In the genomic region with DNA sequence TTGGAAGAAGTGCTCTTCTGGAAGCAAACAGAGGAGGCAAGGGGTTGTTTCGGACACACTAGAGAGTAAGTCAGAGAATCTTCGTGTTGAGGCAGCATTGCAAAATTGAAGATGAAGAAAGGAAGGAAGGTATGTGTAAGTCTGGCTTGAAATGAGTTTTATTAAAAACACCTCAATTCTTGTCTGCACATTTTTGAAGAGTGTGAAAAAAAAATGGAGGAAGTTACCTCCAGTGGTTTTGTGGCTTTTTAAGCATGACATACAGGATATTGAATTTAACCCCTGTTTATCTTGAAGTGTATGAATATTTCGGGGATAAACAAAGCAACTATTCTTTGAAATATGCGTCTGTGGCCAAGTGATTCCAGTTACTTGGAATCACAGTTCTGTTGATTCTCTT, we compare ENCODE assay signal across 8 cellular contexts.
A peak's percentile ranks its signal among the peaks of the same experiment; 100 is the strongest.
DNase-seq lines count a peak whose midpoint lies in the region; ATAC-seq and TF ChIP-seq lines count a peak whose summit lies in the region.

No MANE protein-coding gene starts in this region.

- peak overlapping the region; percentile 58 to 72 for H3K27ac ChIP-seq in liver (ENCODE audit: low read depth in 1 of 2, low read length in 2 of 2)
- H3K27ac ChIP-seq in right lobe of liver = peak overlapping the region in 1 of 3 donors; percentile 63
- peak overlapping the region; percentile 88 to 92 for H3K27ac ChIP-seq in left lung

- H3K36me3 ChIP-seq in liver (ENCODE audit: control insufficient read depth in 4 of 4, insufficient read depth in 3 of 4, low read depth in 1 of 4, low read length in 3 of 4) = no peaks in the 10 kb centered on the region
- H3K36me3 ChIP-seq in right lobe of liver = no peaks in the 10 kb centered on the region
- H3K36me3 ChIP-seq in left lung = no peaks in the 10 kb centered on the region

- intact Hi-C loops in right lobe of liver (cut with DNase I) = no loop called here
- intact Hi-C loops in activated CD4-positive, alpha-beta memory T cell treated with anti-CD3 and anti-CD28 coated beads for 36 hours (cut with micrococcal nuclease) = loop anchor here (1.0 to 10.0 kb wide), 4 partner anchors 29 to 1004 kb away; no protein-coding TSS in a partner anchor
- intact Hi-C loops in left lung (cut with DNase I) = loop anchor here in 1 of 2 donors (5.0 kb wide), 1 partner anchor 58 kb away; no protein-coding TSS in a partner anchor

- no peak for TF ChIP-seq RAD21 in liver (IDR thresholded peaks at IDR 0.05)

- H3K27ac Mint-ChIP-seq in activated CD4-positive, alpha-beta memory T cell treated with anti-CD3 and anti-CD28 coated beads for 36 hours = peak overlapping the region; percentile 82

- peaks cover 36% of the 10 kb centered on the region for H3K36me3 Mint-ChIP-seq in activated CD4-positive, alpha-beta memory T cell treated with anti-CD3 and anti-CD28 coated beads for 36 hours

- 67% methylated on average over 4 of the region's 4 CpGs for WGBS in liver
- 46% methylated on average over 4 of the region's 4 CpGs for WGBS in right lobe of liver (ENCODE audit: insufficient coverage, low coverage, low lambda C conversion rate, missing lambda C conversion rate)

- no peaks in the 10 kb centered on the region for H3K9me3 ChIP-seq in liver (ENCODE audit: control insufficient read depth in 4 of 4, low read length in 3 of 4)
- H3K9me3 ChIP-seq in right lobe of liver = no peaks in the 10 kb centered on the region
- no peaks in the 10 kb centered on the region for H3K9me3 ChIP-seq in left lung

- DNase-seq in right lobe of liver (no peak), left lung (no peak), nucleus accumbens (lab: John Stamatoyannopoulos, UW) (no peak), SIG-M5 (lab: John Stamatoyannopoulos, UW) (no peak), midbrain (lab: John Stamatoyannopoulos, UW) (no peak)
- DNase-seq in activated CD4-positive, alpha-beta memory T cell treated with anti-CD3 and anti-CD28 coated beads for 36 hours = no peak

- POLR2A ChIA-PET in activated CD4-positive, alpha-beta memory T cell treated with anti-CD3 and anti-CD28 coated beads for 36 hours (lab: Charles Lee) = interaction anchor here (0.7 to 8.9 kb wide), 8 partner anchors 14 to 72 kb away, joined by 3 to 108 read pairs (median 10); no protein-coding TSS in a partner anchor

- no peaks in the 10 kb centered on the region for H3K9me3 Mint-ChIP-seq in activated CD4-positive, alpha-beta memory T cell treated with anti-CD3 and anti-CD28 coated beads for 36 hours

- no peak overlapping the region for H3K4me3 ChIP-seq in liver (ENCODE audit: low read depth in 1 of 3, low read length in 3 of 3)
- no peak overlapping the region for H3K4me3 ChIP-seq in right lobe of liver
- peak overlapping the region in 1 of 2 donors; percentile 58 for H3K4me3 ChIP-seq in left lung

- H3K27me3 Mint-ChIP-seq in activated CD4-positive, alpha-beta memory T cell treated with anti-CD3 and anti-CD28 coated beads for 36 hours = no peaks in the 10 kb centered on the region

- ATAC-seq in right lobe of liver (no peak), left lung (no peak), HG03342 (IDR thresholded peaks at IDR 0.05; ENCODE audit: unreplicated experiment) (no peak)

- H3K9ac ChIP-seq in liver (ENCODE audit: low read depth in 1 of 2, low read length in 2 of 2) = peak overlapping the region in 1 of 2 donors; percentile 7

- H3K4me3 Mint-ChIP-seq in activated CD4-positive, alpha-beta memory T cell treated with anti-CD3 and anti-CD28 coated beads for 36 hours = peak overlapping the region; percentile 47

- TF ChIP-seq CTCF in liver (IDR thresholded peaks at IDR 0.05; ENCODE audit: low read depth, low read length, missing input control) = no peak
- TF ChIP-seq CTCF in right lobe of liver (IDR thresholded peaks at IDR 0.05) = no peak
- TF ChIP-seq CTCF in left lung (IDR thresholded peaks at IDR 0.05) = no peak

- H3K4me1 Mint-ChIP-seq in activated CD4-positive, alpha-beta memory T cell treated with anti-CD3 and anti-CD28 coated beads for 36 hours (ENCODE audit: low read depth) = peaks cover 43% of the 10 kb centered on the region

- H3K27me3 ChIP-seq in liver (ENCODE audit: control insufficient read depth in 4 of 4, insufficient read depth in 4 of 4, low read length in 3 of 4) (no peaks in the 10 kb centered on the region), right lobe of liver (no peaks in the 10 kb centered on the region), left lung (no peaks in the 10 kb centered on the region)

- peaks cover 0 to 4% (median 2%) of the 10 kb centered on the region in 4 donors for H3K4me1 ChIP-seq in liver (ENCODE audit: control insufficient read depth in 4 of 4, insufficient read depth in 4 of 4, low read length in 3 of 4)
- no peaks in the 10 kb centered on the region for H3K4me1 ChIP-seq in right lobe of liver
- peaks cover 24 to 79% of the 10 kb centered on the region in 2 donors for H3K4me1 ChIP-seq in left lung

- no peak for TF ChIP-seq POLR2A in right lobe of liver (IDR thresholded peaks at IDR 0.05)

- CTCF ChIA-PET in activated CD4-positive, alpha-beta memory T cell treated with anti-CD3 and anti-CD28 coated beads for 36 hours (lab: Charles Lee) = interaction anchor here (0.8 to 6.3 kb wide), 5 partner anchors 14 to 115 kb away, joined by 3 to 42 read pairs (median 15); no protein-coding TSS in a partner anchor

TF ChIP-seq in liver, 16 proteins besides CTCF, POLR2A, EP300 and RAD21:
- TF ChIP-seq, protein P1, sequence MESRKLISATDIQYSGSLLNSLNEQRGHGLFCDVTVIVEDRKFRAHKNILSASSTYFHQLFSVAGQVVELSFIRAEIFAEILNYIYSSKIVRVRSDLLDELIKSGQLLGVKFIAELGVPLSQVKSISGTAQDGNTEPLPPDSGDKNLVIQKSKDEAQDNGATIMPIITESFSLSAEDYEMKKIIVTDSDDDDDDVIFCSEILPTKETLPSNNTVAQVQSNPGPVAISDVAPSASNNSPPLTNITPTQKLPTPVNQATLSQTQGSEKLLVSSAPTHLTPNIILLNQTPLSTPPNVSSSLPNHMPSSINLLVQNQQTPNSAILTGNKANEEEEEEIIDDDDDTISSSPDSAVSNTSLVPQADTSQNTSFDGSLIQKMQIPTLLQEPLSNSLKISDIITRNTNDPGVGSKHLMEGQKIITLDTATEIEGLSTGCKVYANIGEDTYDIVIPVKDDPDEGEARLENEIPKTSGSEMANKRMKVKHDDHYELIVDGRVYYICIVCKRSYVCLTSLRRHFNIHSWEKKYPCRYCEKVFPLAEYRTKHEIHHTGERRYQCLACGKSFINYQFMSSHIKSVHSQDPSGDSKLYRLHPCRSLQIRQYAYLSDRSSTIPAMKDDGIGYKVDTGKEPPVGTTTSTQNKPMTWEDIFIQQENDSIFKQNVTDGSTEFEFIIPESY (IDR thresholded peaks at IDR 0.05) = no peak
- TF ChIP-seq YY1 (IDR thresholded peaks at IDR 0.05) (peak; percentile 16), TAF1 (conservative IDR thresholded peaks at IDR 0.05) (no peak), RXRA (IDR thresholded peaks at IDR 0.05) (no peak), HNF4A (conservative IDR thresholded peaks at IDR 0.05) (no peak), NR2F2 (IDR thresholded peaks at IDR 0.05) (no peak), SP1 (IDR thresholded peaks at IDR 0.05) (no peak)
TF ChIP-seq in liver: peak in this region for 1.
